ENCODE assay signal across 20 cellular contexts in the genomic region with DNA sequence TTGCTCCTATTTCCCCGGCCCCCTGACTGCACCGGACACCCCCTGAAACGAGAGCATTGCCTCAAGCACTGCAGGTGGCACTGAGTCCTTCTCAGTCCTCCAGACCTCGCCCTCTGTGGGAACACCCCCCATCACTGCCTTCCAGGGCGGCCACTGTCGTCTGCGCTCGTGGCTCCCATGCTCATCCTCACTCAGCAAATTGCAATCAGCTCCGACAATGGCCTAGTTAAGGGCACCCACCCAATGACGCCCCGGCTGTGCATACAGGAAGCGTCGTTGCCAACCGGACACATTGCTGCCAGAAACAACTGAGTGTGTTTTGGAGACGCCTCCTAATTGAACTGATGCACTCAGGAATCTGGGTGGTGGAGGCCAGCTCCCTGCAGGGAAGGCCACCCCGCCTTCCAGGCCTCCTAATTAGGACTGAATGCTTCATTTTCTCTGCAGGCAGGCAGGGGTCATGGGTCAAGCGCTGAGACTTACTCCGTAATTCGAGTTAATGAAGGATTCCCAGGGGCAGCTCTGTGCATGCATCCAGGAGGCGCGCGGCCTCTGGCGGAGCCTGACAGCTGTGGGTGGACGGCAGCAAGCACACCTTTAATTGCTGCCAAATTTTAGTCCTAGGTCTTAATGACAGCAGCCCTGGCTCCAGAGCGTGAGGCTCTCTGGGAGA.
DNase-seq lines count a peak whose midpoint lies in the region; ATAC-seq and TF ChIP-seq lines count a peak whose summit lies in the region.
"Had no signal": no experiment of that assay in that cellular context is flagged by ENCODE, and none has a peak within 500 bp of the region (broad histone marks: within the 10 kb centered on the region; RNA-seq: fewer than 3 reads in every experiment).

No MANE protein-coding gene starts in this region.

- H3K4me1 Mint-ChIP-seq in neural progenitor cell, result peaks cover 27% of the 10 kb centered on the region
- H3K4me1 Mint-ChIP-seq: activated CD4-positive, alpha-beta T cell treated with anti-CD3 and anti-CD28 coated beads, Interleukin-2, amount 10 ng/mL, durations not matched to agents 24 days and 14 days had no signal

- H3K27me3 ChIP-seq in left ventricle myocardium inferior (ENCODE audit: low read depth), result peaks cover 10% of the 10 kb centered on the region
- H3K27me3 ChIP-seq in SJCRH30, result peaks cover 66% of the 10 kb centered on the region
- no peaks in the 10 kb centered on the region for H3K27me3 ChIP-seq in neural progenitor cell
- peaks cover 0 to 30% (median 0%) of the 10 kb centered on the region in 3 donors for H3K27me3 ChIP-seq in stomach
- H3K27me3 ChIP-seq: hepatocyte, transverse colon had no signal

- no peak overlapping the region for H2AFZ ChIP-seq in neural progenitor cell (replicated peaks)
- H2AFZ ChIP-seq: GM23248, hepatocyte had no signal

- peak overlapping the region; percentile 57 for H3K27ac Mint-ChIP-seq in neural progenitor cell
- H3K27ac Mint-ChIP-seq: activated CD4-positive, alpha-beta T cell treated with anti-CD3 and anti-CD28 coated beads, Interleukin-2, amount 10 ng/mL, durations not matched to agents 24 days and 14 days; CD4-positive, alpha-beta T cell had no signal

- TF ChIP-seq POLR2A in stomach (IDR thresholded peaks at IDR 0.05), result no peak

- H3K9ac ChIP-seq in neural progenitor cell, result no peak overlapping the region
- H3K9ac ChIP-seq: GM23248 had no signal

- H3K4me1 ChIP-seq in left ventricle myocardium inferior (peaks cover 14% of the 10 kb centered on the region), SJCRH30 (0 out of 2 replicates have a peak, but pooled peaks cover 3% of the 10 kb centered on the region), neural progenitor cell (peaks cover 51% of the 10 kb centered on the region), stomach (peaks cover 5 to 13% (median 9%) of the 10 kb centered on the region in 4 donors)

- TF ChIP-seq CTCF in left ventricle myocardium inferior (IDR thresholded peaks at IDR 0.05; ENCODE audit: borderline replicate concordance) (no peak), neural progenitor cell (IDR thresholded peaks at IDR 0.05) (peak; percentile 28), stomach (IDR thresholded peaks at IDR 0.05) (no peak)

- H3K4me3 Mint-ChIP-seq in neural progenitor cell, result peak overlapping the region; percentile 52
- H3K4me3 Mint-ChIP-seq: activated CD4-positive, alpha-beta T cell treated with anti-CD3 and anti-CD28 coated beads, Interleukin-2, amount 10 ng/mL, durations not matched to agents 24 days and 14 days; CD4-positive, alpha-beta T cell had no signal

- 59 to 70% (median 60%) methylated on average over 25 of the region's 25 CpGs for WGBS in stomach, 5 donors

- H3K36me3 Mint-ChIP-seq in neural progenitor cell, result no peaks in the 10 kb centered on the region

- intact Hi-C loops in left ventricle myocardium superior (cut with micrococcal nuclease) (no loop called here), left ventricle myocardium inferior (cut with micrococcal nuclease) (no loop called here), stomach (cut with DNase I; ENCODE audit: low total_unique reads) (no loop called here)

- TF ChIP-seq EP300 in stomach (IDR thresholded peaks at IDR 0.05), result no peak

- no peak overlapping the region for H3K27ac ChIP-seq in left ventricle myocardium inferior (replicated peaks)
- H3K27ac ChIP-seq in SJCRH30, result no peak overlapping the region
- peak overlapping the region; percentile 58 for H3K27ac ChIP-seq in neural progenitor cell
- H3K27ac ChIP-seq in stomach, result no peak overlapping the region
- H3K27ac ChIP-seq: GM23248, hepatocyte, transverse colon had no signal

- H3K9me3 Mint-ChIP-seq in neural progenitor cell, result no peaks in the 10 kb centered on the region
- H3K9me3 Mint-ChIP-seq: activated CD4-positive, alpha-beta T cell treated with anti-CD3 and anti-CD28 coated beads, Interleukin-2, amount 10 ng/mL, durations not matched to agents 24 days and 14 days; CD4-positive, alpha-beta T cell had no signal

- H4K20me1 ChIP-seq in neural progenitor cell (ENCODE audit: low read depth), result peaks cover 19% of the 10 kb centered on the region

- ATAC-seq in left ventricle myocardium superior, result no peak
- no peak for ATAC-seq in HG03460 (IDR thresholded peaks at IDR 0.05; ENCODE audit: unreplicated experiment)
- ATAC-seq in HG02840 (IDR thresholded peaks at IDR 0.05; ENCODE audit: low FRiP score, unreplicated experiment), result no peak

- H3K9me3 ChIP-seq in left ventricle myocardium inferior (replicated peaks) (no peaks in the 10 kb centered on the region), SJCRH30 (replicated peaks) (no peaks in the 10 kb centered on the region), neural progenitor cell (ENCODE audit: low read depth) (no peaks in the 10 kb centered on the region), stomach (no peaks in the 10 kb centered on the region)
- H3K9me3 ChIP-seq: transverse colon had no signal

- H3K36me3 ChIP-seq in left ventricle myocardium inferior (no peaks in the 10 kb centered on the region), SJCRH30 (no peaks in the 10 kb centered on the region), neural progenitor cell (no peaks in the 10 kb centered on the region), stomach (no peaks in the 10 kb centered on the region)
- H3K36me3 ChIP-seq: transverse colon had no signal

- peak; percentile 26 for DNase-seq in left ventricle myocardium superior
- no peak for DNase-seq in left ventricle myocardium inferior
- DNase-seq in SJCRH30, result peak; percentile 34 to 37
- DNase-seq in neural progenitor cell (ENCODE audit: low spot score), result peak; percentile 95
- no peak for DNase-seq in stomach
- DNase-seq in NCI-H2196 treated with DMSO at 0.1 percent for 48 hours (lab: John Stamatoyannopoulos, UW; ENCODE audit: unreplicated experiment), result no peak
- DNase-seq: activated CD4-positive, alpha-beta T cell treated with anti-CD3 and anti-CD28 coated beads, Interleukin-2, amount 10 ng/mL, durations not matched to agents 24 days and 14 days; activated naive CD4-positive, alpha-beta T cell; CD4-positive, alpha-beta T cell; cerebellar nuclear complex; DND-41; GM23248; RPMI8226; stimulated activated CD4-positive, alpha-beta T cell treated with anti-CD3 and anti-CD28 coated beads, Interleukin-15, amount 100 ng/mL, for 24 hours; stimulated activated naive CD4-positive, alpha-beta T cell treated with Interleukin-2 at 50 U/mL for 16 hours; SW 1271; transverse colon had no signal

- H3K27me3 Mint-ChIP-seq in neural progenitor cell (ENCODE audit: insufficient read depth, low read depth), result peaks cover 21% of the 10 kb centered on the region
- H3K27me3 Mint-ChIP-seq: activated CD4-positive, alpha-beta T cell treated with anti-CD3 and anti-CD28 coated beads, Interleukin-2, amount 10 ng/mL, durations not matched to agents 24 days and 14 days; CD4-positive, alpha-beta T cell had no signal

- H3K79me2 ChIP-seq in neural progenitor cell (ENCODE audit: low read depth), result no peaks in the 10 kb centered on the region
- H3K79me2 ChIP-seq: hepatocyte had no signal

- H3K4me2 ChIP-seq in neural progenitor cell, result peak overlapping the region; percentile 71
- H3K4me2 ChIP-seq: hepatocyte had no signal

- peaks cover 40% of the 10 kb centered on the region for H3F3A ChIP-seq in neural progenitor cell (ENCODE audit: low read depth)

- H3K4me3 ChIP-seq in left ventricle myocardium inferior (no peak overlapping the region), SJCRH30 (no peak overlapping the region), neural progenitor cell (no peak overlapping the region), stomach (no peak overlapping the region)
- H3K4me3 ChIP-seq: GM23248, hepatocyte, transverse colon had no signal

Comparison
In these comparisons a context has a peak if more than half of its experiments do, and no peak if none do; other contexts are left out.
1. DNase-seq: peak in left ventricle myocardium superior (single experiment), SJCRH30 (2 of 2) and neural progenitor cell (single experiment); none in left ventricle myocardium inferior (single experiment), stomach (single experiment) and NCI-H2196 treated with DMSO at 0.1 percent for 48 hours (single experiment).